Comparison of ENCODE assay signal across 1 cellular context in the genomic region with DNA sequence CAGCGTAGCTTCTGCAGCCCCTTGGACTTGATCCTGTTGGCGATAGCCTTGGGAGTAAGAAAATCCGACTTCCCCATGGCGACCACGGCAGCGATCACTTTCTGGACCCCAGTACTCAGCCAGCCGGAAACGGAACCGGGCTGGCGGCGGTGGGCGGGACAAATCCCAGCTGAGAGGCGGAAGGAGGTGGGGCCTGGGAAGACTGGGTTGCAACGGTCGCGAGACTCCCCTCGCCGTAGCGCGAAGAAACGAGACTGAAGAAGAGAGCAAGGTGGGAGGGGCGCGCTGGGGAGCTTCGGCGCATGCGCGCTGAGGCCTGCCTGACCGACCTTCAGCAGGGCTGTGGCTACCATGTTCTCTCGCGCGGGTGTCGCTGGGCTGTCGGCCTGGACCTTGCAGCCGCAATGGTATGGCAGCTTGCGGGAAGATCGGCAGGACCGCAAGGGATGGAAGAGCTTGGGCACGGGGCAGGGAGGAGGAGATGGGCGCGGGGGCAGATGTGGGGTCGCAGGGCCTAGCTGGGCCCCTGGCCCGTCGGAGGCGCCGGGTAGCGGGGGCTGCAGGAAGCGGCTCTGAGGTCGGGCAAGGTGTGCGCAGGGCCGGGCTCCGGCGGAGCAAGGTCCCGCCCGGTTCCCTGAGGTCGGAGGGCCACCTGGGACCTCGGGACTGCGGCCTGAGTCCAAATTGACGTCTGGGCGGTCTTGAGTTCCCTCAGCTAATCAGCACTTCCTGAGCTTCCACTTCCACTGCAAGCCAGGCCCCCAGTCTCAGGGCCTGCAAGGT.
TF ChIP-seq lines count a peak whose summit lies in the region.

A gene (plus strand): TSS at position 321 of the 783 bp plus-strand sequence. CDS start 31 bp downstream, at position 352.
A gene with protein sequence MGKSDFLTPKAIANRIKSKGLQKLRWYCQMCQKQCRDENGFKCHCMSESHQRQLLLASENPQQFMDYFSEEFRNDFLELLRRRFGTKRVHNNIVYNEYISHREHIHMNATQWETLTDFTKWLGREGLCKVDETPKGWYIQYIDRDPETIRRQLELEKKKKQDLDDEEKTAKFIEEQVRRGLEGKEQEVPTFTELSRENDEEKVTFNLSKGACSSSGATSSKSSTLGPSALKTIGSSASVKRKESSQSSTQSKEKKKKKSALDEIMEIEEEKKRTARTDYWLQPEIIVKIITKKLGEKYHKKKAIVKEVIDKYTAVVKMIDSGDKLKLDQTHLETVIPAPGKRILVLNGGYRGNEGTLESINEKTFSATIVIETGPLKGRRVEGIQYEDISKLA (minus strand): TSS at position 137 of the 783 bp plus-strand sequence. CDS start 60 bp downstream, at position 77.

TF ChIP-seq in HepG2, 621 proteins besides CTCF, POLR2A, EP300 and RAD21 (continued from another document and continues in another):
- TF ChIP-seq, protein P1, sequence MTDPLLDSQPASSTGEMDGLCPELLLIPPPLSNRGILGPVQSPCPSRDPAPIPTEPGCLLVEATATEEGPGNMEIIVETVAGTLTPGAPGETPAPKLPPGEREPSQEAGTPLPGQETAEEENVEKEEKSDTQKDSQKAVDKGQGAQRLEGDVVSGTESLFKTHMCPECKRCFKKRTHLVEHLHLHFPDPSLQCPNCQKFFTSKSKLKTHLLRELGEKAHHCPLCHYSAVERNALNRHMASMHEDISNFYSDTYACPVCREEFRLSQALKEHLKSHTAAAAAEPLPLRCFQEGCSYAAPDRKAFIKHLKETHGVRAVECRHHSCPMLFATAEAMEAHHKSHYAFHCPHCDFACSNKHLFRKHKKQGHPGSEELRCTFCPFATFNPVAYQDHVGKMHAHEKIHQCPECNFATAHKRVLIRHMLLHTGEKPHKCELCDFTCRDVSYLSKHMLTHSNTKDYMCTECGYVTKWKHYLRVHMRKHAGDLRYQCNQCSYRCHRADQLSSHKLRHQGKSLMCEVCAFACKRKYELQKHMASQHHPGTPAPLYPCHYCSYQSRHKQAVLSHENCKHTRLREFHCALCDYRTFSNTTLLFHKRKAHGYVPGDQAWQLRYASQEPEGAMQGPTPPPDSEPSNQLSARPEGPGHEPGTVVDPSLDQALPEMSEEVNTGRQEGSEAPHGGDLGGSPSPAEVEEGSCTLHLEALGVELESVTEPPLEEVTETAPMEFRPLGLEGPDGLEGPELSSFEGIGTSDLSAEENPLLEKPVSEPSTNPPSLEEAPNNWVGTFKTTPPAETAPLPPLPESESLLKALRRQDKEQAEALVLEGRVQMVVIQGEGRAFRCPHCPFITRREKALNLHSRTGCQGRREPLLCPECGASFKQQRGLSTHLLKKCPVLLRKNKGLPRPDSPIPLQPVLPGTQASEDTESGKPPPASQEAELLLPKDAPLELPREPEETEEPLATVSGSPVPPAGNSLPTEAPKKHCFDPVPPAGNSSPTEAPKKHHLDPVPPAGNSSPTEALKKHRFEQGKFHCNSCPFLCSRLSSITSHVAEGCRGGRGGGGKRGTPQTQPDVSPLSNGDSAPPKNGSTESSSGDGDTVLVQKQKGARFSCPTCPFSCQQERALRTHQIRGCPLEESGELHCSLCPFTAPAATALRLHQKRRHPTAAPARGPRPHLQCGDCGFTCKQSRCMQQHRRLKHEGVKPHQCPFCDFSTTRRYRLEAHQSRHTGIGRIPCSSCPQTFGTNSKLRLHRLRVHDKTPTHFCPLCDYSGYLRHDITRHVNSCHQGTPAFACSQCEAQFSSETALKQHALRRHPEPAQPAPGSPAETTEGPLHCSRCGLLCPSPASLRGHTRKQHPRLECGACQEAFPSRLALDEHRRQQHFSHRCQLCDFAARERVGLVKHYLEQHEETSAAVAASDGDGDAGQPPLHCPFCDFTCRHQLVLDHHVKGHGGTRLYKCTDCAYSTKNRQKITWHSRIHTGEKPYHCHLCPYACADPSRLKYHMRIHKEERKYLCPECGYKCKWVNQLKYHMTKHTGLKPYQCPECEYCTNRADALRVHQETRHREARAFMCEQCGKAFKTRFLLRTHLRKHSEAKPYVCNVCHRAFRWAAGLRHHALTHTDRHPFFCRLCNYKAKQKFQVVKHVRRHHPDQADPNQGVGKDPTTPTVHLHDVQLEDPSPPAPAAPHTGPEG (CRISPR knock-in tag; IDR thresholded peaks at IDR 0.05): no peak
- TF ChIP-seq NAIF1 (CRISPR knock-in tag; IDR thresholded peaks at IDR 0.05; ENCODE audit: borderline replicate concordance) (peak; percentile 76; the same call in 1 of the 2 replicates), FOSL2 (CRISPR knock-in tag; IDR thresholded peaks at IDR 0.05) (no peak), ZSCAN31 (CRISPR knock-in tag; IDR thresholded peaks at IDR 0.05; ENCODE audit: low read depth) (peak; percentile 35; the same call in 1 of the 2 replicates), ZNF501 (CRISPR knock-in tag; IDR thresholded peaks at IDR 0.05) (peak; percentile 91), CEBPB (IDR thresholded peaks at IDR 0.05; ENCODE audit: borderline replicate concordance, low read depth, low read length) (no peak), REPIN1 (CRISPR knock-in tag; IDR thresholded peaks at IDR 0.05; ENCODE audit: borderline replicate concordance, low read depth) (peak; percentile 70; the same call in 1 of the 2 replicates), ZNF768 (CRISPR knock-in tag; IDR thresholded peaks at IDR 0.05) (peak; percentile 36; the same call in 1 of the 2 replicates), SMYD3 (CRISPR knock-in tag; IDR thresholded peaks at IDR 0.05) (0 out of 2 replicates have a peak, but pooled peaks have one; percentile 25), TCF7L2 (IDR thresholded peaks at IDR 0.05; ENCODE audit: low read depth, low read length) (no peak), KLF16 (CRISPR knock-in tag; IDR thresholded peaks at IDR 0.05) (peak in 1 of 2 experiments; percentile 83; a peak in 2 of 4 replicates), ZNF274 (CRISPR knock-in tag; IDR thresholded peaks at IDR 0.05) (no peak; the same call in none of the 2 replicates), CC2D1A (CRISPR knock-in tag; IDR thresholded peaks at IDR 0.05) (no peak), ZNF841 (CRISPR knock-in tag; IDR thresholded peaks at IDR 0.05; ENCODE audit: borderline replicate concordance) (no peak), SNRNP70 (IDR thresholded peaks at IDR 0.05; ENCODE audit: low read depth, low read length) (no peak), ZNF124 (CRISPR knock-in tag; IDR thresholded peaks at IDR 0.05) (peak; percentile 73; the same call in 1 of the 2 replicates), SAP130 (CRISPR knock-in tag; IDR thresholded peaks at IDR 0.05; ENCODE audit: low read depth) (peak; percentile 89), ZFP36L2 (CRISPR knock-in tag; IDR thresholded peaks at IDR 0.05) (peak; percentile 74; the same call in 1 of the 2 replicates), ZNF761 (CRISPR knock-in tag; conservative IDR thresholded peaks at IDR 0.05) (peak; percentile 71; the same call in 1 of the 2 replicates), TOPORS (CRISPR knock-in tag; IDR thresholded peaks at IDR 0.05) (peak; percentile 79; the same call in 1 of the 2 replicates), ZNF251 (CRISPR knock-in tag; IDR thresholded peaks at IDR 0.05) (no peak), PHF20 (CRISPR knock-in tag; IDR thresholded peaks at IDR 0.05) (peak; percentile 86), HNF4G (IDR thresholded peaks at IDR 0.05; ENCODE audit: borderline replicate concordance, low read depth, low read length) (no peak), HNF4G (CRISPR knock-in tag; IDR thresholded peaks at IDR 0.05; ENCODE audit: borderline replicate concordance, low read depth) (no peak), ZBTB21 (CRISPR knock-in tag; IDR thresholded peaks at IDR 0.05) (no peak)
- TF ChIP-seq, protein P2, sequence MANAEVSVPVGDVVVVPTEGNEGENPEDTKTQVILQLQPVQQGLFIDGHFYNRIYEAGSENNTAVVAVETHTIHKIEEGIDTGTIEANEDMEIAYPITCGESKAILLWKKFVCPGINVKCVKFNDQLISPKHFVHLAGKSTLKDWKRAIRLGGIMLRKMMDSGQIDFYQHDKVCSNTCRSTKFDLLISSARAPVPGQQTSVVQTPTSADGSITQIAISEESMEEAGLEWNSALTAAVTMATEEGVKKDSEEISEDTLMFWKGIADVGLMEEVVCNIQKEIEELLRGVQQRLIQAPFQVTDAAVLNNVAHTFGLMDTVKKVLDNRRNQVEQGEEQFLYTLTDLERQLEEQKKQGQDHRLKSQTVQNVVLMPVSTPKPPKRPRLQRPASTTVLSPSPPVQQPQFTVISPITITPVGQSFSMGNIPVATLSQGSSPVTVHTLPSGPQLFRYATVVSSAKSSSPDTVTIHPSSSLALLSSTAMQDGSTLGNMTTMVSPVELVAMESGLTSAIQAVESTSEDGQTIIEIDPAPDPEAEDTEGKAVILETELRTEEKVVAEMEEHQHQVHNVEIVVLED (CRISPR knock-in tag; IDR thresholded peaks at IDR 0.05; ENCODE audit: borderline replicate concordance): peak; percentile 63; the same call in 1 of the 2 replicates
- TF ChIP-seq, protein P3, sequence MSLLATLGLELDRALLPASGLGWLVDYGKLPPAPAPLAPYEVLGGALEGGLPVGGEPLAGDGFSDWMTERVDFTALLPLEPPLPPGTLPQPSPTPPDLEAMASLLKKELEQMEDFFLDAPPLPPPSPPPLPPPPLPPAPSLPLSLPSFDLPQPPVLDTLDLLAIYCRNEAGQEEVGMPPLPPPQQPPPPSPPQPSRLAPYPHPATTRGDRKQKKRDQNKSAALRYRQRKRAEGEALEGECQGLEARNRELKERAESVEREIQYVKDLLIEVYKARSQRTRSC (CRISPR knock-in tag; IDR thresholded peaks at IDR 0.05; ENCODE audit: low read depth): no peak; the same call in 1 of the 2 replicates
- TF ChIP-seq, protein P4, sequence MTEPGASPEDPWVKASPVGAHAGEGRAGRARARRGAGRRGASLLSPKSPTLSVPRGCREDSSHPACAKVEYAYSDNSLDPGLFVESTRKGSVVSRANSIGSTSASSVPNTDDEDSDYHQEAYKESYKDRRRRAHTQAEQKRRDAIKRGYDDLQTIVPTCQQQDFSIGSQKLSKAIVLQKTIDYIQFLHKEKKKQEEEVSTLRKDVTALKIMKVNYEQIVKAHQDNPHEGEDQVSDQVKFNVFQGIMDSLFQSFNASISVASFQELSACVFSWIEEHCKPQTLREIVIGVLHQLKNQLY (CRISPR knock-in tag; IDR thresholded peaks at IDR 0.05): no peak
- TF ChIP-seq, protein P5, sequence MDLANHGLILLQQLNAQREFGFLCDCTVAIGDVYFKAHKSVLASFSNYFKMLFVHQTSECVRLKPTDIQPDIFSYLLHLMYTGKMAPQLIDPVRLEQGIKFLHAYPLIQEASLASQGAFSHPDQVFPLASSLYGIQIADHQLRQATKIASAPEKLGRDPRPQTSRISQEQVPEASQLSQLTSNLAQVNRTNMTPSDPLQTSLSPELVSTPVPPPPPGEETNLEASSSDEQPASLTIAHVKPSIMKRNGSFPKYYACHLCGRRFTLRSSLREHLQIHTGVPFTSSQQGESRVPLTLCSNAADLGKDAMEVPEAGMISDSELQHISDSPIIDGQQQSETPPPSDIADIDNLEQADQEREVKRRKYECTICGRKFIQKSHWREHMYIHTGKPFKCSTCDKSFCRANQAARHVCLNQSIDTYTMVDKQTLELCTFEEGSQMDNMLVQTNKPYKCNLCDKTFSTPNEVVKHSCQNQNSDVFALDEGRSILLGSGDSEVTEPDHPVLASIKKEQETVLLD (CRISPR knock-in tag; IDR thresholded peaks at IDR 0.05; ENCODE audit: low read depth): no peak
- TF ChIP-seq, protein P6, sequence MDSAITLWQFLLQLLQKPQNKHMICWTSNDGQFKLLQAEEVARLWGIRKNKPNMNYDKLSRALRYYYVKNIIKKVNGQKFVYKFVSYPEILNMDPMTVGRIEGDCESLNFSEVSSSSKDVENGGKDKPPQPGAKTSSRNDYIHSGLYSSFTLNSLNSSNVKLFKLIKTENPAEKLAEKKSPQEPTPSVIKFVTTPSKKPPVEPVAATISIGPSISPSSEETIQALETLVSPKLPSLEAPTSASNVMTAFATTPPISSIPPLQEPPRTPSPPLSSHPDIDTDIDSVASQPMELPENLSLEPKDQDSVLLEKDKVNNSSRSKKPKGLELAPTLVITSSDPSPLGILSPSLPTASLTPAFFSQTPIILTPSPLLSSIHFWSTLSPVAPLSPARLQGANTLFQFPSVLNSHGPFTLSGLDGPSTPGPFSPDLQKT (CRISPR knock-in tag; IDR thresholded peaks at IDR 0.05; ENCODE audit: borderline replicate concordance): no peak
- TF ChIP-seq, protein P7, sequence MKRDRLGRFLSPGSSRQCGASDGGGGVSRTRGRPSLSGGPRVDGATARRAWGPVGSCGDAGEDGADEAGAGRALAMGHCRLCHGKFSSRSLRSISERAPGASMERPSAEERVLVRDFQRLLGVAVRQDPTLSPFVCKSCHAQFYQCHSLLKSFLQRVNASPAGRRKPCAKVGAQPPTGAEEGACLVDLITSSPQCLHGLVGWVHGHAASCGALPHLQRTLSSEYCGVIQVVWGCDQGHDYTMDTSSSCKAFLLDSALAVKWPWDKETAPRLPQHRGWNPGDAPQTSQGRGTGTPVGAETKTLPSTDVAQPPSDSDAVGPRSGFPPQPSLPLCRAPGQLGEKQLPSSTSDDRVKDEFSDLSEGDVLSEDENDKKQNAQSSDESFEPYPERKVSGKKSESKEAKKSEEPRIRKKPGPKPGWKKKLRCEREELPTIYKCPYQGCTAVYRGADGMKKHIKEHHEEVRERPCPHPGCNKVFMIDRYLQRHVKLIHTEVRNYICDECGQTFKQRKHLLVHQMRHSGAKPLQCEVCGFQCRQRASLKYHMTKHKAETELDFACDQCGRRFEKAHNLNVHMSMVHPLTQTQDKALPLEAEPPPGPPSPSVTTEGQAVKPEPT (CRISPR knock-in tag; IDR thresholded peaks at IDR 0.05; ENCODE audit: low read depth): no peak
- TF ChIP-seq, protein P8, sequence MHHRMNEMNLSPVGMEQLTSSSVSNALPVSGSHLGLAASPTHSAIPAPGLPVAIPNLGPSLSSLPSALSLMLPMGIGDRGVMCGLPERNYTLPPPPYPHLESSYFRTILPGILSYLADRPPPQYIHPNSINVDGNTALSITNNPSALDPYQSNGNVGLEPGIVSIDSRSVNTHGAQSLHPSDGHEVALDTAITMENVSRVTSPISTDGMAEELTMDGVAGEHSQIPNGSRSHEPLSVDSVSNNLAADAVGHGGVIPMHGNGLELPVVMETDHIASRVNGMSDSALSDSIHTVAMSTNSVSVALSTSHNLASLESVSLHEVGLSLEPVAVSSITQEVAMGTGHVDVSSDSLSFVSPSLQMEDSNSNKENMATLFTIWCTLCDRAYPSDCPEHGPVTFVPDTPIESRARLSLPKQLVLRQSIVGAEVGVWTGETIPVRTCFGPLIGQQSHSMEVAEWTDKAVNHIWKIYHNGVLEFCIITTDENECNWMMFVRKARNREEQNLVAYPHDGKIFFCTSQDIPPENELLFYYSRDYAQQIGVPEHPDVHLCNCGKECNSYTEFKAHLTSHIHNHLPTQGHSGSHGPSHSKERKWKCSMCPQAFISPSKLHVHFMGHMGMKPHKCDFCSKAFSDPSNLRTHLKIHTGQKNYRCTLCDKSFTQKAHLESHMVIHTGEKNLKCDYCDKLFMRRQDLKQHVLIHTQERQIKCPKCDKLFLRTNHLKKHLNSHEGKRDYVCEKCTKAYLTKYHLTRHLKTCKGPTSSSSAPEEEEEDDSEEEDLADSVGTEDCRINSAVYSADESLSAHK (CRISPR knock-in tag; IDR thresholded peaks at IDR 0.05; ENCODE audit: borderline replicate concordance): no peak
